8 cellular contexts compared by ENCODE assay signal in the genomic region with DNA sequence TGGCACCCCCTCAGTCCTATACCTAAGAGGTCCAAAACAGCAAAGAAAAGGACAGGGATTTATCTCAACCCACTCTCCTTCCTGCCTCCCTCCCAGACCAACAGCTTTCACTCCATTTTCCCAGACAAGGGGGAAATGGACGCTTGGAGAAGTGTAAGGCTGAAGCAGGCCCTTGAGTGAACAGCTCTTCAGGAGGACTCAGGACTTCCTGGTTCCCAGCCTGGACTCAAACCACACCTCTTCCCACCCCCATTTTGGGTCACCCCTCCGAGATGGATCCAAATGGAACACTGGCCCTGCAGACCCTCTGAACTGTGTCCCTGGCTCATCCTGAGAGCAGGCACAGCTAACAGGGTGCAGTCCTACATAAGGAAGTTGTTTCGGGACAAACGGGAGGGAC. TPM values are rescaled to one million over a fixed set of nuclear protein-coding genes. Genes with fewer than 3 reads are reported as not detected.
DNase-seq lines count a peak whose midpoint lies in the region; ATAC-seq, FAIRE-seq and TF ChIP-seq lines count a peak whose summit lies in the region.

No MANE protein-coding gene starts in this region.

- H3K27me3 ChIP-seq in dorsolateral prefrontal cortex: no peaks in the 10 kb centered on the region
- no peaks in the 10 kb centered on the region for H3K27me3 ChIP-seq in neuron (ENCODE audit: insufficient read depth, low read length)

- H3K36me3 ChIP-seq in neuron (ENCODE audit: insufficient read depth, low read length): peaks cover 33% of the 10 kb centered on the region

- H3K4me3 ChIP-seq in dorsolateral prefrontal cortex (peak overlapping the region; percentile 65 to 100 (median 96)), neuron (ENCODE audit: low read length) (peak overlapping the region; percentile 95)

- no peak for TF ChIP-seq POLR2A in GM12892 (IDR thresholded peaks at IDR 0.05; ENCODE audit: low read depth, low read length)

- H3K4me1 ChIP-seq in neuron (ENCODE audit: insufficient read depth, low read length): peaks cover 41% of the 10 kb centered on the region

- DNase-seq in DMS79 (lab: John Stamatoyannopoulos, UW) (peak; percentile 61), NCI-H510A (lab: John Stamatoyannopoulos, UW) (peak; percentile 9), dorsolateral prefrontal cortex (peak in 1 of 10 donors; percentile 38), NCI-H146 (lab: John Stamatoyannopoulos, UW) (no peak), GM12892 (ENCODE audit: insufficient read length) (no peak), left lobe of liver (ENCODE audit: low spot score) (no peak)

- no peak overlapping the region for H2AFZ ChIP-seq in neuron (ENCODE audit: low read depth, low read length)

- H3K27ac ChIP-seq in dorsolateral prefrontal cortex: peak overlapping the region in 25 of 59 donors; percentile 9 to 99 (median 60)

- ATAC-seq in HG02763 (IDR thresholded peaks at IDR 0.05; ENCODE audit: unreplicated experiment): no peak
- no peak for ATAC-seq in left lobe of liver

- no peaks in the 10 kb centered on the region for H3K9me3 ChIP-seq in neuron (ENCODE audit: low read length)

- TF ChIP-seq CTCF in dorsolateral prefrontal cortex (IDR thresholded peaks at IDR 0.05 in 54 of 56, conservative IDR thresholded peaks at IDR 0.05 in 2 of 56; ENCODE audit: low read depth in 1 of 56, partially characterized antibody in 56 of 56): no peak

- FAIRE-seq in GM12892 (lab: Jason Lieb, UNC): no peak

- intact Hi-C loops in dorsolateral prefrontal cortex (cut with DNase I): no loop called here

RNA-seq across cellular contexts. Expression of gene KMT2D, which starts 2.7 kb away (rescaled TPM):
- 100 to 1,000 TPM in 86 of 120 experiments, 10 to 100 TPM in 34; 76.9 to 147 (median 107) TPM for total RNA-seq in dorsolateral prefrontal cortex
- 15.8 TPM for polyA plus RNA-seq in GM12892 (2012; ENCODE audit: missing spikeins)
- total RNA-seq in left lobe of liver: 44.8 TPM

RNA-seq across cellular contexts. Expression of gene RHEBL1, which starts 11.9 kb away (rescaled TPM):
- 10 to 100 TPM in 3 of 120 experiments, 1 to 10 TPM in 116, under 1 TPM in 1; 0.55 to 10.5 (median 5.5) TPM for total RNA-seq in dorsolateral prefrontal cortex
- polyA plus RNA-seq in GM12892 (2012; ENCODE audit: missing spikeins): 12.5 TPM
- 0.18 TPM for total RNA-seq in left lobe of liver

RNA-seq across cellular contexts. Expression of gene DHH, which starts 36.7 kb away (rescaled TPM):
- total RNA-seq in dorsolateral prefrontal cortex: 1 to 10 TPM in 4 of 120 experiments, under 1 TPM in 103, not detected in 13; 0.11 to 2.5 (median 0.42) TPM
- polyA plus RNA-seq in GM12892 (2012; ENCODE audit: missing spikeins): not detected
- total RNA-seq in left lobe of liver: not detected

RNA-seq across cellular contexts. Expression of gene PRKAG1, which starts 39.3 kb away (rescaled TPM):
- total RNA-seq in dorsolateral prefrontal cortex: 10 to 100 TPM; 26.4 to 67.1 (median 46.4) TPM
- 48.0 TPM for polyA plus RNA-seq in GM12892 (2012; ENCODE audit: missing spikeins)
- 27.7 TPM for total RNA-seq in left lobe of liver

RNA-seq across cellular contexts. Expression of gene LMBR1L, which starts 52.8 kb away (rescaled TPM):
- total RNA-seq in dorsolateral prefrontal cortex (100 to 1,000 TPM in 3 of 120 experiments, 10 to 100 TPM in 117; 40.9 to 108 (median 65.9) TPM), left lobe of liver (17.7 TPM)
- 28.0 TPM for polyA plus RNA-seq in GM12892 (2012; ENCODE audit: missing spikeins)

Comparison
In these comparisons a context has a peak if more than half of its experiments do, and no peak if none do; other contexts are left out.
1. DNase-seq: peak in DMS79 (single experiment) and NCI-H510A (single experiment); none in NCI-H146 (single experiment), GM12892 (single experiment) and left lobe of liver (single experiment).